13 cellular contexts compared by ENCODE assay signal in genomic region chr5:132635873-132636272, GRCh38. TPM values are rescaled to one million over a fixed set of nuclear protein-coding genes. Genes with fewer than 3 reads are reported as not detected.
A peak's percentile ranks its signal among the peaks of the same experiment; 100 is the strongest.
DNase-seq lines count a peak whose midpoint lies in the region; ATAC-seq and TF ChIP-seq lines count a peak whose summit lies in the region.
"Had no signal": no experiment of that assay in that cellular context is flagged by ENCODE, and none has a peak within 500 bp of the region (broad histone marks: within the 10 kb centered on the region; RNA-seq: fewer than 3 reads in every experiment).

No MANE protein-coding gene starts in this region.

- TF ChIP-seq CTCF in PC-9 (conservative IDR thresholded peaks at IDR 0.05) (no peak), MM.1S (IDR thresholded peaks at IDR 0.05; ENCODE audit: low read length) (no peak)

- H2AFZ ChIP-seq in PC-9 = no peak overlapping the region
- no peak overlapping the region for H2AFZ ChIP-seq in MM.1S (ENCODE audit: low read length)

- H3K4me3 ChIP-seq in PC-9 = no peak overlapping the region
- H3K4me3 ChIP-seq in MM.1S (ENCODE audit: low read length) = no peak overlapping the region

- H3K4me3 Mint-ChIP-seq in activated naive CD4-positive, alpha-beta T cell treated with anti-CD3 and anti-CD28 coated beads for 36 hours = no peak overlapping the region
- H3K4me3 Mint-ChIP-seq in stimulated activated naive CD8-positive, alpha-beta T cell treated with anti-CD3 and anti-CD28 coated beads, Interleukin-15, amount 100 ng/mL, for 72 hours = peak overlapping the region; percentile 50 to 53

- intact Hi-C loops in activated naive CD4-positive, alpha-beta T cell treated with anti-CD3 and anti-CD28 coated beads for 36 hours (cut with micrococcal nuclease) = loop anchor here (1.0 to 10.0 kb wide), 5 partner anchors 13 to 231 kb away; partner anchors contain the start of gene KIF3A
- intact Hi-C loops in PC-9 (cut with micrococcal nuclease; ENCODE audit: unreplicated experiment) = no loop called here

- DNase-seq in activated naive CD4-positive, alpha-beta T cell treated with anti-CD3 and anti-CD28 coated beads for 36 hours = no peak
- DNase-seq in activated naive CD4-positive, alpha-beta T cell treated with anti-CD3 and anti-CD28 coated beads, Interleukin-2, amount 50 U/mL, for 16 hours = no peak
- no peak for DNase-seq in stimulated activated naive CD8-positive, alpha-beta T cell treated with anti-CD3 and anti-CD28 coated beads, Interleukin-15, amount 100 ng/mL, for 72 hours
- DNase-seq in PC-9 = no peak
- DNase-seq in MM.1S = no peak
- no peak for DNase-seq in MV-4-11 (lab: John Stamatoyannopoulos, UW)
- DNase-seq: activated CD4-positive, CD25-positive, alpha-beta regulatory T cell; effector CD4-positive, alpha-beta T cell; SHP77 treated with DMSO at 0.1 percent for 48 hours had no signal

- no peaks in the 10 kb centered on the region for H3K9me3 ChIP-seq in PC-9 (ENCODE audit: insufficient read depth, low read depth)
- no peaks in the 10 kb centered on the region for H3K9me3 ChIP-seq in MM.1S (replicated peaks; ENCODE audit: insufficient read depth, low read length)

- BruUV-seq in PC-9 (replicated peaks; lab: Mats Ljungman, UMichigan) = no TSS peak

- H3K4me1 ChIP-seq in PC-9 (replicated peaks; ENCODE audit: insufficient read depth) (no peaks in the 10 kb centered on the region), MM.1S (ENCODE audit: low read length) (peaks cover 30% of the 10 kb centered on the region)

- H3K9me2 ChIP-seq in PC-9 (ENCODE audit: insufficient read depth) = no peaks in the 10 kb centered on the region
- no peaks in the 10 kb centered on the region for H3K9me2 ChIP-seq in MM.1S (replicated peaks; ENCODE audit: insufficient read depth, low read length)

- peak overlapping the region; percentile 53 for H3K27ac Mint-ChIP-seq in activated naive CD4-positive, alpha-beta T cell treated with anti-CD3 and anti-CD28 coated beads for 36 hours
- H3K27ac Mint-ChIP-seq in stimulated activated naive CD8-positive, alpha-beta T cell treated with anti-CD3 and anti-CD28 coated beads, Interleukin-15, amount 100 ng/mL, for 72 hours = peak overlapping the region; percentile 38 to 49

- POLR2A ChIA-PET in PC-9 (lab: Charles Lee; ENCODE audit: unreplicated experiment) = no interaction called here

- no peaks in the 10 kb centered on the region for H4K20me1 ChIP-seq in PC-9 (ENCODE audit: insufficient read depth)
- no peaks in the 10 kb centered on the region for H4K20me1 ChIP-seq in MM.1S (ENCODE audit: insufficient read depth, low read length)

- H3K36me3 Mint-ChIP-seq in activated naive CD4-positive, alpha-beta T cell treated with anti-CD3 and anti-CD28 coated beads for 36 hours (ENCODE audit: low read depth) = peaks cover 39% of the 10 kb centered on the region

- H3K27me3 ChIP-seq in PC-9 (ENCODE audit: insufficient read depth, low read depth) (no peaks in the 10 kb centered on the region), MM.1S (replicated peaks; ENCODE audit: insufficient read depth, low read length) (no peaks in the 10 kb centered on the region)

- H3K27me3 Mint-ChIP-seq in activated naive CD4-positive, alpha-beta T cell treated with anti-CD3 and anti-CD28 coated beads for 36 hours (ENCODE audit: low read depth) = no peaks in the 10 kb centered on the region
- no peaks in the 10 kb centered on the region for H3K27me3 Mint-ChIP-seq in stimulated activated naive CD8-positive, alpha-beta T cell treated with anti-CD3 and anti-CD28 coated beads, Interleukin-15, amount 100 ng/mL, for 72 hours

- ATAC-seq in GM21825 (IDR thresholded peaks at IDR 0.05; ENCODE audit: unreplicated experiment) (peak; percentile 36), HG03442 (IDR thresholded peaks at IDR 0.05; ENCODE audit: unreplicated experiment) (peak; percentile 36)
- ATAC-seq in stimulated activated naive CD8-positive, alpha-beta T cell treated with anti-CD3 and anti-CD28 coated beads, Interleukin-15, amount 100 ng/mL, for 72 hours = peak; percentile 80

- CTCF ChIA-PET in activated naive CD4-positive, alpha-beta T cell treated with anti-CD3 and anti-CD28 coated beads for 36 hours (lab: Charles Lee) = no interaction called here
- CTCF ChIA-PET in PC-9 (lab: Charles Lee) = no interaction called here

- H3K4me1 Mint-ChIP-seq in activated naive CD4-positive, alpha-beta T cell treated with anti-CD3 and anti-CD28 coated beads for 36 hours (ENCODE audit: low read depth) = peaks cover 29% of the 10 kb centered on the region
- peaks cover 81% of the 10 kb centered on the region for H3K4me1 Mint-ChIP-seq in stimulated activated naive CD8-positive, alpha-beta T cell treated with anti-CD3 and anti-CD28 coated beads, Interleukin-15, amount 100 ng/mL, for 72 hours

- H3K27ac ChIP-seq in PC-9 (no peak overlapping the region), MM.1S (ENCODE audit: low read length) (no peak overlapping the region)

- no peak overlapping the region for H3K9ac ChIP-seq in MM.1S (ENCODE audit: low read length)

- H3F3A ChIP-seq in PC-9 (ENCODE audit: insufficient read depth, low read depth) = no peaks in the 10 kb centered on the region
- peaks cover 22% of the 10 kb centered on the region for H3F3A ChIP-seq in MM.1S (ENCODE audit: insufficient read depth, low read length)

- H3K36me3 ChIP-seq in PC-9 (ENCODE audit: low read depth) (peaks cover 8% of the 10 kb centered on the region; the same call in 1 of the 2 replicates), MM.1S (replicated peaks; ENCODE audit: insufficient read depth, low read length) (no peaks in the 10 kb centered on the region)

- no peaks in the 10 kb centered on the region for H3K79me2 ChIP-seq in PC-9 (ENCODE audit: low read depth)
- no peaks in the 10 kb centered on the region for H3K79me2 ChIP-seq in MM.1S (ENCODE audit: low read length)

- no peaks in the 10 kb centered on the region for H3K9me3 Mint-ChIP-seq in activated naive CD4-positive, alpha-beta T cell treated with anti-CD3 and anti-CD28 coated beads for 36 hours
- no peaks in the 10 kb centered on the region for H3K9me3 Mint-ChIP-seq in stimulated activated naive CD8-positive, alpha-beta T cell treated with anti-CD3 and anti-CD28 coated beads, Interleukin-15, amount 100 ng/mL, for 72 hours

- no peak overlapping the region for H3K4me2 ChIP-seq in PC-9
- no peak overlapping the region for H3K4me2 ChIP-seq in MM.1S (ENCODE audit: low read depth, low read length)

RNA-seq across cellular contexts. Expression of gene IL13, which starts 22.1 kb away (rescaled TPM):
- total RNA-seq in activated naive CD4-positive, alpha-beta T cell treated with anti-CD3 and anti-CD28 coated beads for 36 hours = under 1 TPM; 0.24 to 0.49 TPM
- total RNA-seq in PC-9 (2021) = not detected in 2 replicates
- total RNA-seq: M059J, NCI-H460 had no signal

RNA-seq across cellular contexts. Expression of gene IL4, which starts 37.9 kb away (rescaled TPM):
- total RNA-seq in activated naive CD4-positive, alpha-beta T cell treated with anti-CD3 and anti-CD28 coated beads for 36 hours = not detected
- total RNA-seq in PC-9 (2021) = not detected in 2 replicates
- total RNA-seq: M059J, NCI-H460 had no signal
